In genomic region chr2:144359684-144360083, GRCh38 we compare ENCODE assay signal across 1 cellular context.
TF ChIP-seq lines count a peak whose summit lies in the region.

No MANE protein-coding gene starts in this region.

TF ChIP-seq in endothelial cell of umbilical vein, 7 proteins besides CTCF, POLR2A, EP300 and RAD21 (continued from another document):
- no peak for TF ChIP-seq JUN (IDR thresholded peaks at IDR 0.05; ENCODE audit: borderline replicate concordance, insufficient read depth, insufficient read length, low read depth)
- TF ChIP-seq MYC (IDR thresholded peaks at IDR 0.05; ENCODE audit: low read depth, low read length), result no peak
- no peak for TF ChIP-seq FOS (IDR thresholded peaks at IDR 0.05; ENCODE audit: borderline replicate concordance, insufficient read depth, low read length)
